Comparison of ENCODE assay signal across 8 cellular contexts in the genomic region with DNA sequence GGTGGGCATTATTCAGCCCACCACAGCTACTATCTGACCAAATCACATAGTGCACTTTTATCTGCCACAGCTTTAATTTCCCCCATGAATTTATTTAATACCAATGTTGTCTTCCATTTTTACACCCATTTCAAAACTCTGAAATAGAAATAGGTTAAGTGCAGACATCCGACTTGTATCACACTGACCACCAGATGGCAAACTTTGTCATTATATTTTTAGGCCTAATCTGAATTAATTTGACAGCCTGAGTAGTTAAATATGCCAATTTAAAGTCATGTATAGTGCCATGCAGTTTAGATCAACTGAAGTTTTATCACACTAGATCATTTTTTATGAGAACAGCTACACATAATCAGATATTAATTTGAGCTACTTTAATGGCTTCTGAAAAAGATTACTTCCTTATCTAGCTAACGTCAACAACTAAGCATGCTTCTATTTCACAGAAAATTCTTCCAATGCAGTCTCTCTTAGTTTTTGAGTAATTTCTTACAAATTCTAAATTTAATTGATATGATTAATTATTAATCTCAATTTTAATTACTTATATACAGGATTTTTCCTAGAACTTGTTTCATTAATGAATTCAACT.
A peak's percentile ranks its signal among the peaks of the same experiment; 100 is the strongest.
DNase-seq lines count a peak whose midpoint lies in the region; ATAC-seq and TF ChIP-seq lines count a peak whose summit lies in the region.

No MANE protein-coding gene starts in this region.

- H3K4me1 ChIP-seq in KMS-11 (ENCODE audit: low read depth, poor library complexity, severe bottlenecking): peaks cover 5% of the 10 kb centered on the region

- no peaks in the 10 kb centered on the region for H3K79me2 ChIP-seq in KMS-11 (ENCODE audit: insufficient read depth, low read depth)

- H2AFZ ChIP-seq in KMS-11 (ENCODE audit: low read depth): no peak overlapping the region

- H4K20me1 ChIP-seq in KMS-11 (ENCODE audit: insufficient read depth): no peaks in the 10 kb centered on the region

- no peak for ATAC-seq in HG03378 (IDR thresholded peaks at IDR 0.05; ENCODE audit: unreplicated experiment)

- H3K4me1 Mint-ChIP-seq in nephron: peaks cover 5% of the 10 kb centered on the region

- H3K36me3 ChIP-seq in KMS-11 (ENCODE audit: insufficient read depth): no peaks in the 10 kb centered on the region
- H3K36me3 ChIP-seq in brain microvascular endothelial cell (replicated peaks): no peaks in the 10 kb centered on the region

- H3K27me3 Mint-ChIP-seq in nephron (ENCODE audit: low read depth): no peaks in the 10 kb centered on the region

- H3K27ac Mint-ChIP-seq in nephron: no peak overlapping the region

- H3K9ac ChIP-seq in KMS-11: no peak overlapping the region

- H3K4me3 Mint-ChIP-seq in nephron: no peak overlapping the region

- TF ChIP-seq CTCF in KMS-11 (conservative IDR thresholded peaks at IDR 0.05; ENCODE audit: low read depth, low read length) (peak; percentile 64; the same call in 1 of the 2 replicates), brain microvascular endothelial cell (IDR thresholded peaks at IDR 0.05; ENCODE audit: low read depth, low read length, missing control alignments) (peak; percentile 51), nephron (IDR thresholded peaks at IDR 0.05; ENCODE audit: unreplicated experiment in 3 of 3) (peak; percentile 52 to 66 (median 57))

- H3K27me3 ChIP-seq in KMS-11 (ENCODE audit: insufficient read depth, low read depth): no peaks in the 10 kb centered on the region
- H3K27me3 ChIP-seq in brain microvascular endothelial cell (replicated peaks): no peaks in the 10 kb centered on the region

- H3K27ac ChIP-seq in KMS-11 (no peak overlapping the region), brain microvascular endothelial cell (no peak overlapping the region)

- in situ Hi-C loops in brain microvascular endothelial cell (cut with HindIII; ENCODE audit: low pct_ligation_motif_present, low sequenced_read_pairs): no loop called here

- H3K9me3 Mint-ChIP-seq in nephron: peaks cover 2% of the 10 kb centered on the region

- peak; percentile 54 for DNase-seq in ELR (ENCODE audit: low read depth)
- peak; percentile 18 for DNase-seq in brain microvascular endothelial cell
- no peak for DNase-seq in NCI-H748 (lab: John Stamatoyannopoulos, UW; ENCODE audit: unreplicated experiment)
- DNase-seq in UCSD-AML1 (lab: John Stamatoyannopoulos, UW; ENCODE audit: unreplicated experiment): no peak
- no peak for DNase-seq in stimulated activated CD4-positive, alpha-beta T cell treated with anti-CD3 and anti-CD28 coated beads, Interleukin-12 subunit alpha, Interleukin-12 subunit beta, amount 100 ng/mL, for 4 hours

- H3K4me3 ChIP-seq in KMS-11 (IDR thresholded peaks at IDR 0.05; ENCODE audit: insufficient read depth, low read depth, low read length): no peak overlapping the region
- no peak overlapping the region for H3K4me3 ChIP-seq in brain microvascular endothelial cell (ENCODE audit: low read depth, low read length)

- H3K4me2 ChIP-seq in KMS-11: no peak overlapping the region

- no peaks in the 10 kb centered on the region for H3K36me3 Mint-ChIP-seq in nephron (ENCODE audit: low read depth)

Comparison
In these comparisons a context has a peak if more than half of its experiments do, and no peak if none do; other contexts are left out.
1. DNase-seq: peak in ELR (single experiment) and brain microvascular endothelial cell (single experiment); none in NCI-H748 (single experiment), UCSD-AML1 (single experiment) and stimulated activated CD4-positive, alpha-beta T cell treated with anti-CD3 and anti-CD28 coated beads, Interleukin-12 subunit alpha, Interleukin-12 subunit beta, amount 100 ng/mL, for 4 hours (single experiment).
2. Peak in every context shown above with its lines, with median percentiles within 50 percentile points of each other: CTCF ChIP-seq.